In genomic region chr4:176261481-176261880, GRCh38 we compare ENCODE assay signal across 1 cellular context.
TF ChIP-seq lines count a peak whose summit lies in the region.

No MANE protein-coding gene starts in this region.

TF ChIP-seq in IMR-90, 13 proteins besides CTCF, POLR2A, EP300 and RAD21 (continued from another document):
- TF ChIP-seq CHD1 (IDR thresholded peaks at IDR 0.05; ENCODE audit: low read depth, low read length), result no peak
- TF ChIP-seq MXI1 (IDR thresholded peaks at IDR 0.05; ENCODE audit: borderline replicate concordance, low read depth, low read length), result no peak
- TF ChIP-seq MAZ (IDR thresholded peaks at IDR 0.05; ENCODE audit: borderline replicate concordance, low read depth, low read length), result no peak
